Comparison of ENCODE assay signal across 20 cellular contexts in genomic region chr20:36170542-36171215, GRCh38.
"Had no signal": no experiment of that assay in that cellular context is flagged by ENCODE, and none has a peak within 500 bp of the region (broad histone marks: within the 10 kb centered on the region; RNA-seq: fewer than 3 reads in every experiment).

No MANE protein-coding gene starts in this region.

- H3K4me3 ChIP-seq: gastroesophageal sphincter, heart left ventricle, lower lobe of right lung, transverse colon, vagina had no signal

- H3K27me3 Mint-ChIP-seq: activated CD8-positive, alpha-beta T cell treated with anti-CD3 and anti-CD28 coated beads for 36 hours; activated T-cell treated with anti-CD3 and anti-CD28 coated beads, Interleukin-2, amount 50 U/mL, for 24 hours had no signal

- H3K36me3 ChIP-seq: neutrophil, transverse colon had no signal

- H3K4me3 Mint-ChIP-seq: activated CD8-positive, alpha-beta T cell treated with anti-CD3 and anti-CD28 coated beads for 36 hours; activated T-cell treated with anti-CD3 and anti-CD28 coated beads, Interleukin-2, amount 50 U/mL, for 24 hours; T-cell; WTC11 had no signal

- H3K9me3 Mint-ChIP-seq: activated CD8-positive, alpha-beta T cell treated with anti-CD3 and anti-CD28 coated beads for 36 hours; activated T-cell treated with anti-CD3 and anti-CD28 coated beads, Interleukin-2, amount 50 U/mL, for 24 hours; activated T-helper 2 cell treated with anti-CD3 and anti-CD28 coated beads, Interferon-gamma antibody, Interleukin-2, Interleukin-4, amounts not matched to agents 10 μg/mL and 5 μg/mL and 100 μg/mL, durations not matched to agents 14 hours and 24 hours and 36 hours; T-cell; WTC11 had no signal

- H3K36me3 Mint-ChIP-seq: T-cell, WTC11 had no signal

- H3K27me3 ChIP-seq: gastroesophageal sphincter, heart left ventricle, transverse colon, vagina had no signal

- H2AFZ ChIP-seq: parathyroid adenoma had no signal

- DNase-seq: activated CD4-positive, alpha-beta T cell treated with anti-CD3 and anti-CD28 coated beads for 4 hours; activated CD8-positive, alpha-beta T cell treated with anti-CD3 and anti-CD28 coated beads for 36 hours; activated naive CD4-positive, alpha-beta T cell treated with Interleukin-2 at 50 U/mL for 16 hours; activated T-cell treated with anti-CD3 and anti-CD28 coated beads, Interleukin-2, amount 50 U/mL, for 24 hours; aorta; effector CD8-positive, alpha-beta T cell; heart left ventricle; kidney glomerular epithelial cell; lower lobe of right lung; stimulated activated CD4-positive, alpha-beta T cell treated with anti-CD3 and anti-CD28 coated beads, Interleukin-2, amount 100 ng/mL, for 24 hours; stimulated activated naive CD4-positive, alpha-beta T cell treated with Interleukin-2 at 50 U/mL for 16 hours; T-cell; transverse colon had no signal

- H3K4me1 ChIP-seq: transverse colon, vagina had no signal

- H3K27ac ChIP-seq: gastroesophageal sphincter, lower lobe of right lung, neutrophil, parathyroid adenoma, transverse colon, vagina had no signal

- H3K27ac Mint-ChIP-seq: activated CD8-positive, alpha-beta T cell treated with anti-CD3 and anti-CD28 coated beads for 36 hours; activated T-cell treated with anti-CD3 and anti-CD28 coated beads, Interleukin-2, amount 50 U/mL, for 24 hours; activated T-helper 2 cell treated with anti-CD3 and anti-CD28 coated beads, Interferon-gamma antibody, Interleukin-2, Interleukin-4, amounts not matched to agents 10 μg/mL and 5 μg/mL and 100 μg/mL, durations not matched to agents 14 hours and 24 hours and 36 hours; T-cell; WTC11 had no signal

- ATAC-seq: activated CD8-positive, alpha-beta T cell treated with anti-CD3 and anti-CD28 coated beads for 36 hours; esophagus mucosa; gastroesophageal sphincter; lower lobe of right lung; T-cell; WTC11 had no signal

- H3K9ac ChIP-seq: parathyroid adenoma had no signal

- H3K9me3 ChIP-seq: gastroesophageal sphincter, heart left ventricle, lower lobe of right lung, neutrophil, transverse colon, vagina had no signal
